Comparison of ENCODE assay signal across 12 cellular contexts in genomic region chr15:31145271-31145911, GRCh38. TPM values are rescaled to one million over a fixed set of nuclear protein-coding genes. Genes with fewer than 3 reads are reported as not detected.
DNase-seq lines count a peak whose midpoint lies in the region; ATAC-seq, FAIRE-seq and TF ChIP-seq lines count a peak whose summit lies in the region.
"Had no signal": no experiment of that assay in that cellular context is flagged by ENCODE, and none has a peak within 500 bp of the region (broad histone marks: within the 10 kb centered on the region; RNA-seq: fewer than 3 reads in every experiment).

No MANE protein-coding gene starts in this region.

- H3K27me3 ChIP-seq in MM.1S (replicated peaks; ENCODE audit: insufficient read depth, low read length) (no peaks in the 10 kb centered on the region), bronchial epithelial cell (ENCODE audit: control insufficient read depth, insufficient read depth, low read length) (no peaks in the 10 kb centered on the region), HepG2 (ENCODE audit: control insufficient read depth in 1 of 2, insufficient read depth in 2 of 2, low read length in 2 of 2) (no peaks in the 10 kb centered on the region)

- in situ Hi-C loops in HepG2 (cut with HindIII; ENCODE audit: extremely low pct_ligation_motif_present, low pct_unique_long_range_greater_than_20kb) = loop anchor here (25.0 kb wide), 1 partner anchor 158 kb away; the partner anchor contains the start of gene MTMR10

- H3K4me3 ChIP-seq in MM.1S (ENCODE audit: low read length) (no peak overlapping the region), bronchial epithelial cell (ENCODE audit: low read depth, low read length) (no peak overlapping the region), HepG2 (replicated peaks in 1 of 3; ENCODE audit: insufficient read depth in 1 of 3, low read depth in 2 of 3, low read length in 3 of 3) (no peak overlapping the region)

- BruUV-seq in HepG2 (replicated peaks; lab: Mats Ljungman, UMichigan) = no TSS peak

- H3F3A ChIP-seq in MM.1S (ENCODE audit: insufficient read depth, low read length) = no peaks in the 10 kb centered on the region

- H4K20me1 ChIP-seq in MM.1S (ENCODE audit: insufficient read depth, low read length) (no peaks in the 10 kb centered on the region), HepG2 (ENCODE audit: insufficient read depth, low read length) (no peaks in the 10 kb centered on the region)

- TF ChIP-seq POLR2A in HepG2 (IDR thresholded peaks at IDR 0.05; ENCODE audit: insufficient read depth in 1 of 2, low read depth in 2 of 2, low read length in 2 of 2) = no peak

- H3K4me1 ChIP-seq in MM.1S (ENCODE audit: low read length) (no peaks in the 10 kb centered on the region), HepG2 (ENCODE audit: insufficient read depth, low read length) (peaks cover 55% of the 10 kb centered on the region)

- intact Hi-C loops in HepG2 (cut with micrococcal nuclease; ENCODE audit: unreplicated experiment) = no loop called here

- H3K9ac ChIP-seq in MM.1S (ENCODE audit: low read length) (no peak overlapping the region), HepG2 (ENCODE audit: insufficient read depth, low read depth, low read length) (no peak overlapping the region)

- H3K79me2 ChIP-seq in MM.1S (ENCODE audit: low read length) = no peaks in the 10 kb centered on the region
- H3K79me2 ChIP-seq in HepG2 (ENCODE audit: insufficient read depth, low read length) = no peaks in the 10 kb centered on the region

- no peak for TF ChIP-seq RAD21 in HepG2 (CRISPR knock-in tag; IDR thresholded peaks at IDR 0.05)

- WGBS in HepG2 (ENCODE audit: low lambda C conversion rate) = 54% methylated on average over 7 of the region's 7 CpGs

- no peak for FAIRE-seq in bronchial epithelial cell (lab: Jason Lieb, UNC)
- FAIRE-seq in HepG2 (lab: Jason Lieb, UNC) = peak; percentile 37

- H3K4me2 ChIP-seq in MM.1S (ENCODE audit: low read depth, low read length) (no peak overlapping the region), HepG2 (ENCODE audit: low read depth, low read length) (0 out of 2 replicates have a peak overlapping the region, but pooled peaks have one; percentile 14)

- POLR2A ChIA-PET in HepG2 (lab: Yijun Ruan, JAX) = interaction anchor here (1.8 kb wide), 1 partner anchor 12 kb away, joined by 4 read pairs; no protein-coding TSS in a partner anchor

- CTCF ChIA-PET in HepG2 (lab: Yijun Ruan, JAX; ENCODE audit: low intra/inter-chr PET ratio, low total read pairs) = interaction anchor here (0.7 kb wide), 1 partner anchor 33 kb away, joined by 3 read pairs; no protein-coding TSS in a partner anchor

- ATAC-seq in HepG2 (peak; percentile 49), esophagus mucosa (no peak)

- TF ChIP-seq EP300 in HepG2 (IDR thresholded peaks at IDR 0.05; ENCODE audit: low read depth in 2 of 2, low read length in 2 of 2) (no peak), HepG2 (CRISPR knock-in tag; IDR thresholded peaks at IDR 0.05; ENCODE audit: borderline replicate concordance) (no peak)

- H2AFZ ChIP-seq in MM.1S (ENCODE audit: low read length) = no peak overlapping the region
- no peak overlapping the region for H2AFZ ChIP-seq in HepG2 (ENCODE audit: low read length)

- H3K36me3 ChIP-seq in MM.1S (replicated peaks; ENCODE audit: insufficient read depth, low read length) (no peaks in the 10 kb centered on the region), bronchial epithelial cell (ENCODE audit: control insufficient read depth, insufficient read depth, low read length) (no peaks in the 10 kb centered on the region), HepG2 (replicated peaks in 1 of 2; ENCODE audit: control insufficient read depth in 1 of 2, insufficient read depth in 2 of 2, low read length in 2 of 2) (no peaks in the 10 kb centered on the region)
- H3K36me3 ChIP-seq: WERI-Rb-1 had no signal

- H3K27ac ChIP-seq in MM.1S (ENCODE audit: low read length) (no peak overlapping the region), HepG2 (ENCODE audit: extremely low read length, insufficient read depth, low read length) (no peak overlapping the region)
- H3K27ac ChIP-seq: WERI-Rb-1 had no signal

- DNase-seq in ELR (ENCODE audit: low read depth) (peak; percentile 20), MM.1S (no peak), bronchial epithelial cell (ENCODE audit: low read depth) (peak; percentile 46), HepG2 (ENCODE audit: low spot score) (peak; percentile 39), NCI-H748 treated with DMSO at 0.1 percent for 48 hours (lab: John Stamatoyannopoulos, UW) (no peak), SK-N-DZ (ENCODE audit: low spot score) (no peak)
- no peak for DNase-seq in activated CD8-positive, alpha-beta memory T cell treated with anti-CD3 and anti-CD28 coated beads, Interleukin-2, amount 50 U/mL, for 48 hours
- DNase-seq: effector CD4-positive, alpha-beta T cell; hypothalamus; NCI-H2029; WERI-Rb-1 had no signal

- no peaks in the 10 kb centered on the region for H3K9me2 ChIP-seq in MM.1S (replicated peaks; ENCODE audit: insufficient read depth, low read length)

- H3K9me3 ChIP-seq in MM.1S (replicated peaks; ENCODE audit: insufficient read depth, low read length) (no peaks in the 10 kb centered on the region), HepG2 (ENCODE audit: low read length) (no peaks in the 10 kb centered on the region)

- TF ChIP-seq CTCF in MM.1S (IDR thresholded peaks at IDR 0.05; ENCODE audit: low read length) (peak; percentile 31), bronchial epithelial cell (IDR thresholded peaks at IDR 0.05; ENCODE audit: insufficient read depth, low read length, severe bottlenecking) (no peak), HepG2 (CRISPR knock-in tag; IDR thresholded peaks at IDR 0.05) (no peak; the same call in 1 of the 2 replicates)

TF ChIP-seq in HepG2, 621 proteins besides CTCF, POLR2A, EP300 and RAD21 (continues in another document):
- TF ChIP-seq, protein P1, sequence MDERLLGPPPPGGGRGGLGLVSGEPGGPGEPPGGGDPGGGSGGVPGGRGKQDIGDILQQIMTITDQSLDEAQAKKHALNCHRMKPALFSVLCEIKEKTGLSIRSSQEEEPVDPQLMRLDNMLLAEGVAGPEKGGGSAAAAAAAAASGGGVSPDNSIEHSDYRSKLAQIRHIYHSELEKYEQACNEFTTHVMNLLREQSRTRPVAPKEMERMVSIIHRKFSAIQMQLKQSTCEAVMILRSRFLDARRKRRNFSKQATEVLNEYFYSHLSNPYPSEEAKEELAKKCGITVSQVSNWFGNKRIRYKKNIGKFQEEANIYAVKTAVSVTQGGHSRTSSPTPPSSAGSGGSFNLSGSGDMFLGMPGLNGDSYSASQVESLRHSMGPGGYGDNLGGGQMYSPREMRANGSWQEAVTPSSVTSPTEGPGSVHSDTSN (CRISPR knock-in tag; IDR thresholded peaks at IDR 0.05) = no peak
- TF ChIP-seq ONECUT2 (CRISPR knock-in tag; IDR thresholded peaks at IDR 0.05) = 0 out of 2 replicates have a peak, but pooled peaks have one; percentile 44
- peak; percentile 2; the same call in 1 of the 2 replicates for TF ChIP-seq CEBPB (IDR thresholded peaks at IDR 0.05; ENCODE audit: borderline replicate concordance, low read depth, low read length)
- TF ChIP-seq, protein P2, sequence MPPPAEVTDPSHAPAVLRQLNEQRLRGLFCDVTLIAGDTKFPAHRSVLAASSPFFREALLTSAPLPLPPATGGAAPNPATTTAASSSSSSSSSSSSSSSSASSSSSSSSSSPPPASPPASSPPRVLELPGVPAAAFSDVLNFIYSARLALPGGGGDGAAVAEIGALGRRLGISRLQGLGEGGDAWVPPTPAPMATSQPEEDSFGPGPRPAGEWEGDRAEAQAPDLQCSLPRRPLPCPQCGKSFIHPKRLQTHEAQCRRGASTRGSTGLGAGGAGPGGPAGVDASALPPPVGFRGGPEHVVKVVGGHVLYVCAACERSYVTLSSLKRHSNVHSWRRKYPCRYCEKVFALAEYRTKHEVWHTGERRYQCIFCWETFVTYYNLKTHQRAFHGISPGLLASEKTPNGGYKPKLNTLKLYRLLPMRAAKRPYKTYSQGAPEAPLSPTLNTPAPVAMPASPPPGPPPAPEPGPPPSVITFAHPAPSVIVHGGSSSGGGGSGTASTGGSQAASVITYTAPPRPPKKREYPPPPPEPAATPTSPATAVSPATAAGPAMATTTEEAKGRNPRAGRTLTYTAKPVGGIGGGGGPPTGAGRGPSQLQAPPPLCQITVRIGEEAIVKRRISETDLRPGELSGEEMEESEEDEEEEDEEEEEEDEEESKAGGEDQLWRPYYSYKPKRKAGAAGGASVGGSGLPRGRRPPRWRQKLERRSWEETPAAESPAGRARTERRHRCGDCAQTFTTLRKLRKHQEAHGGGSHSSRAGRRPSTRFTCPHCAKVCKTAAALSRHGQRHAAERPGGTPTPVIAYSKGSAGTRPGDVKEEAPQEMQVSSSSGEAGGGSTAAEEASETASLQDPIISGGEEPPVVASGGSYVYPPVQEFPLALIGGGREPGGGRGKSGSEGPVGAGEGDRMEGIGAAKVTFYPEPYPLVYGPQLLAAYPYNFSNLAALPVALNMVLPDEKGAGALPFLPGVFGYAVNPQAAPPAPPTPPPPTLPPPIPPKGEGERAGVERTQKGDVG (CRISPR knock-in tag; IDR thresholded peaks at IDR 0.05; ENCODE audit: borderline replicate concordance) = no peak

RNA-seq across cellular contexts. Expression of gene TRPM1, which starts 43.9 kb away (rescaled TPM):
- total RNA-seq in bronchial epithelial cell (under 0.01 and 0.13 TPM in 2 replicates), HepG2 (2016; rRNA removed; fragmentation: Illumina TruSeq; extraction: Trizol) (not detected in 2 replicates), esophagus mucosa (not detected)
- total RNA-seq in HepG2 (2016; cell fraction: cytosol; rRNA removed; fragmentation: Illumina TruSeq; extraction: Trizol; ENCODE audit: low read depth) = not detected in 2 replicates
- not detected in 2 replicates for total RNA-seq in HepG2 (2016; cell fraction: insoluble cytoplasmic fraction; rRNA removed; fragmentation: Illumina TruSeq; extraction: Trizol)
- total RNA-seq in HepG2 (2016; cell fraction: membrane; rRNA removed; fragmentation: Illumina TruSeq; extraction: Trizol) = not detected in 2 replicates
- total RNA-seq in HepG2 (2016; cell fraction: nucleus; rRNA removed; fragmentation: Illumina TruSeq; extraction: Trizol) = not detected in 2 replicates
- polyA plus RNA-seq in HepG2 (2011; rRNA removed) = not detected in 2 replicates
- polyA plus RNA-seq in HepG2 (2011; cell fraction: cytosol; rRNA removed) = not detected in 2 replicates
- not detected in 2 replicates for polyA plus RNA-seq in HepG2 (2011; cell fraction: nucleus; rRNA removed)
- polyA plus RNA-seq in HepG2 (2012) = not detected in 2 replicates
- not detected in 2 replicates for polyA plus RNA-seq in HepG2 (2016; cell fraction: cytosol; fragmentation: Illumina TruSeq; extraction: Trizol; ENCODE audit: low read depth)
- polyA plus RNA-seq in HepG2 (2016; cell fraction: insoluble cytoplasmic fraction; fragmentation: Illumina TruSeq; extraction: Trizol; ENCODE audit: low read depth) = not detected in 2 replicates
- polyA plus RNA-seq in HepG2 (2016; cell fraction: membrane; fragmentation: Illumina TruSeq; extraction: Trizol; ENCODE audit: low read depth) = not detected in 2 replicates
- not detected in 2 replicates for polyA plus RNA-seq in HepG2 (2016; cell fraction: nucleus; fragmentation: Illumina TruSeq; extraction: Trizol; ENCODE audit: insufficient read depth, low read depth)
- not detected in 2 replicates for polyA minus RNA-seq in HepG2 (2011; rRNA and poly(A)+ RNA removed; ENCODE audit: low replicate concordance)
- polyA minus RNA-seq in HepG2 (2011; cell fraction: cytosol; rRNA and poly(A)+ RNA removed) = not detected in 2 replicates
- polyA minus RNA-seq in HepG2 (2011; cell fraction: nucleus; rRNA and poly(A)+ RNA removed) = not detected in 2 replicates
- polyA plus RNA-seq in SK-N-DZ (2014; cell fraction: cytosol; rRNA removed) = 0.16 TPM in 1 of 2 replicates, not detected in the other
- polyA plus RNA-seq in SK-N-DZ (2014; cell fraction: nucleus; rRNA removed) = not detected in 2 replicates

Comparison
In these comparisons a context has a peak if more than half of its experiments do, and no peak if none do; other contexts are left out.
1. DNase-seq: peak in ELR (single experiment), bronchial epithelial cell (single experiment) and HepG2 (single experiment); none in MM.1S (single experiment), NCI-H748 treated with DMSO at 0.1 percent for 48 hours (single experiment), SK-N-DZ (single experiment) and activated CD8-positive, alpha-beta memory T cell treated with anti-CD3 and anti-CD28 coated beads, Interleukin-2, amount 50 U/mL, for 48 hours (single experiment).